ENCODE assay signal across 21 cellular contexts in genomic region chr3:153172796-153173757, GRCh38. TPM values are rescaled to one million over a fixed set of nuclear protein-coding genes. Genes with fewer than 3 reads are reported as not detected.
DNase-seq lines count a peak whose midpoint lies in the region; ATAC-seq and TF ChIP-seq lines count a peak whose summit lies in the region.
"Had no signal": no experiment of that assay in that cellular context is flagged by ENCODE, and none has a peak within 500 bp of the region (broad histone marks: within the 10 kb centered on the region; RNA-seq: fewer than 3 reads in every experiment).

No MANE protein-coding gene starts in this region.

- no peak overlapping the region for H3K9ac ChIP-seq in DND-41 (ENCODE audit: low read depth, low read length)
- H3K9ac ChIP-seq: parathyroid adenoma, SK-N-SH had no signal

- TF ChIP-seq CTCF in DND-41 (IDR thresholded peaks at IDR 0.05; ENCODE audit: borderline replicate concordance, extremely low read depth, low read length, poor library complexity, severe bottlenecking) (no peak), mesothelial cell of epicardium (IDR thresholded peaks at IDR 0.05; ENCODE audit: unreplicated experiment) (no peak)

- no peak overlapping the region for H3K27ac ChIP-seq in DND-41 (ENCODE audit: low read length)
- H3K27ac ChIP-seq in naive thymus-derived CD4-positive, alpha-beta T cell (ENCODE audit: low read depth, low read length), result no peak overlapping the region
- H3K27ac ChIP-seq: adrenal gland, parathyroid adenoma, tibial artery had no signal

- peaks cover 23% of the 10 kb centered on the region for H3K36me3 Mint-ChIP-seq in effector memory CD8-positive, alpha-beta T cell (ENCODE audit: insufficient read depth)
- H3K36me3 Mint-ChIP-seq in naive thymus-derived CD4-positive, alpha-beta T cell, result peaks cover 0 to 14% (median 8%) of the 10 kb centered on the region in 5 donors
- peaks cover 2% of the 10 kb centered on the region for H3K36me3 Mint-ChIP-seq in mesothelial cell of epicardium

- H3K4me1 Mint-ChIP-seq in effector memory CD8-positive, alpha-beta T cell (ENCODE audit: low read depth in 2 of 2), result peaks cover 18 to 40% of the 10 kb centered on the region in 2 donors
- H3K4me1 Mint-ChIP-seq in naive thymus-derived CD4-positive, alpha-beta T cell, result peaks cover 5 to 39% (median 24%) of the 10 kb centered on the region in 7 donors
- no peaks in the 10 kb centered on the region for H3K4me1 Mint-ChIP-seq in mesothelial cell of epicardium
- H3K4me1 Mint-ChIP-seq: stimulated activated memory B cell treated with anti-CD40 and anti-IgM and Interleukin-4, amounts not matched to agents 10 μg/mL and 1 μg/mL and 100 μg/mL, for 72 hours had no signal

- peak overlapping the region in 1 of 2 donors; percentile 30 for H3K4me3 Mint-ChIP-seq in effector memory CD8-positive, alpha-beta T cell
- no peak overlapping the region for H3K4me3 Mint-ChIP-seq in naive thymus-derived CD4-positive, alpha-beta T cell
- no peak overlapping the region for H3K4me3 Mint-ChIP-seq in mesothelial cell of epicardium
- H3K4me3 Mint-ChIP-seq: stimulated activated memory B cell treated with anti-CD40 and anti-IgM and Interleukin-4, amounts not matched to agents 10 μg/mL and 1 μg/mL and 100 μg/mL, for 72 hours had no signal

- no peaks in the 10 kb centered on the region for H3K9me3 ChIP-seq in DND-41 (ENCODE audit: insufficient read depth, low read length, severe bottlenecking)
- no peaks in the 10 kb centered on the region for H3K9me3 ChIP-seq in naive thymus-derived CD4-positive, alpha-beta T cell (ENCODE audit: control insufficient read depth in 2 of 3, low read length in 3 of 3)
- H3K9me3 ChIP-seq: adrenal gland, tibial artery had no signal

- no peaks in the 10 kb centered on the region for H3K9me3 Mint-ChIP-seq in effector memory CD8-positive, alpha-beta T cell
- H3K9me3 Mint-ChIP-seq in naive thymus-derived CD4-positive, alpha-beta T cell, result peaks cover 0 to 4% (median 0%) of the 10 kb centered on the region in 11 donors
- peaks cover 10% of the 10 kb centered on the region for H3K9me3 Mint-ChIP-seq in mesothelial cell of epicardium
- H3K9me3 Mint-ChIP-seq: stimulated activated memory B cell treated with anti-CD40 and anti-IgM and Interleukin-4, amounts not matched to agents 10 μg/mL and 1 μg/mL and 100 μg/mL, for 72 hours had no signal

- DNase-seq in DND-41 (no peak), NCI-H69 (lab: John Stamatoyannopoulos, UW) (peak; percentile 4), mesothelial cell of epicardium (ENCODE audit: low spot score in 2 of 2, unreplicated experiment in 2 of 2) (no peak)
- no peak for DNase-seq in effector memory CD8-positive, alpha-beta T cell
- no peak for DNase-seq in naive thymus-derived CD4-positive, alpha-beta T cell
- DNase-seq: activated effector memory CD4-positive, alpha-beta T cell treated with Interleukin-2 at 50 U/mL for 16 hours; adrenal gland; central memory CD4-positive, alpha-beta T cell; DMS 273 treated with DMSO at 0.1 percent for 48 hours; effector CD4-positive, alpha-beta T cell; GDM1; KBM-7; NCI-H187 treated with DMSO at 0.1 percent for 48 hours; NCI-H446; SK-N-SH; tibial artery had no signal

- no peaks in the 10 kb centered on the region for H3K27me3 Mint-ChIP-seq in effector memory CD8-positive, alpha-beta T cell
- no peaks in the 10 kb centered on the region for H3K27me3 Mint-ChIP-seq in naive thymus-derived CD4-positive, alpha-beta T cell
- H3K27me3 Mint-ChIP-seq in mesothelial cell of epicardium (ENCODE audit: low read depth), result no peaks in the 10 kb centered on the region
- H3K27me3 Mint-ChIP-seq: stimulated activated memory B cell treated with anti-CD40 and anti-IgM and Interleukin-4, amounts not matched to agents 10 μg/mL and 1 μg/mL and 100 μg/mL, for 72 hours had no signal

- POLR2A ChIA-PET in naive thymus-derived CD4-positive, alpha-beta T cell (lab: Charles Lee), result interaction anchor here (0.7 to 2.8 kb wide), 3 partner anchors 11 to 16 kb away, joined by 3 to 19 read pairs (median 17); partner anchors contain the start of gene RAP2B

- H3K27ac Mint-ChIP-seq in effector memory CD8-positive, alpha-beta T cell, result peak overlapping the region; percentile 16 to 64
- H3K27ac Mint-ChIP-seq in naive thymus-derived CD4-positive, alpha-beta T cell, result peak overlapping the region in 5 of 9 donors; percentile 7 to 54 (median 21)
- no peak overlapping the region for H3K27ac Mint-ChIP-seq in mesothelial cell of epicardium
- H3K27ac Mint-ChIP-seq: stimulated activated memory B cell treated with anti-CD40 and anti-IgM and Interleukin-4, amounts not matched to agents 10 μg/mL and 1 μg/mL and 100 μg/mL, for 72 hours had no signal

- H2AFZ ChIP-seq in DND-41 (ENCODE audit: low read depth, low read length), result no peak overlapping the region
- H2AFZ ChIP-seq: parathyroid adenoma had no signal

- CTCF ChIA-PET in naive thymus-derived CD4-positive, alpha-beta T cell (lab: Charles Lee), result interaction anchor here (0.6 to 2.3 kb wide), 3 partner anchors 12 to 418 kb away, joined by 3 to 9 read pairs (median 6); no protein-coding TSS in a partner anchor

- H4K20me1 ChIP-seq in DND-41 (ENCODE audit: insufficient read depth, low read length), result no peaks in the 10 kb centered on the region

- H3K4me2 ChIP-seq in DND-41 (ENCODE audit: insufficient read depth, low read length), result no peak overlapping the region
- H3K4me2 ChIP-seq: SK-N-SH had no signal

- ATAC-seq in DND-41 (ENCODE audit: insufficient read depth, low read depth) (peak; percentile 48; the same call in 2 of the 3 replicates), HG03280 (IDR thresholded peaks at IDR 0.05; ENCODE audit: unreplicated experiment) (no peak), GM18519 (IDR thresholded peaks at IDR 0.05; ENCODE audit: low FRiP score, unreplicated experiment) (no peak)
- ATAC-seq in effector memory CD8-positive, alpha-beta T cell (replicated peaks), result no peak
- no peak for ATAC-seq in naive thymus-derived CD4-positive, alpha-beta T cell
- ATAC-seq: sciatic nerve; stimulated activated memory B cell treated with anti-CD40 and anti-IgM and Interleukin-4, amounts not matched to agents 10 μg/mL and 1 μg/mL and 100 μg/mL, for 72 hours had no signal

- no peaks in the 10 kb centered on the region for H3K27me3 ChIP-seq in DND-41 (ENCODE audit: insufficient read depth, low read length, poor library complexity)
- no peaks in the 10 kb centered on the region for H3K27me3 ChIP-seq in naive thymus-derived CD4-positive, alpha-beta T cell (ENCODE audit: control insufficient read depth in 2 of 2, insufficient read depth in 2 of 2, low read length in 2 of 2)
- H3K27me3 ChIP-seq: adrenal gland, tibial artery had no signal

- H3K36me3 ChIP-seq in DND-41 (ENCODE audit: insufficient read depth, low read length), result no peaks in the 10 kb centered on the region
- no peaks in the 10 kb centered on the region for H3K36me3 ChIP-seq in naive thymus-derived CD4-positive, alpha-beta T cell (ENCODE audit: control insufficient read depth in 2 of 3, insufficient read depth in 3 of 3, low read length in 3 of 3)
- H3K36me3 ChIP-seq: adrenal gland had no signal

- intact Hi-C loops in naive thymus-derived CD4-positive, alpha-beta T cell (cut with micrococcal nuclease), result no loop called here

- H3K79me2 ChIP-seq in DND-41 (ENCODE audit: insufficient read depth, low read length), result no peaks in the 10 kb centered on the region
- H3K79me2 ChIP-seq: parathyroid adenoma had no signal

- H3K4me3 ChIP-seq in DND-41 (ENCODE audit: low read depth in 1 of 2, low read length in 2 of 2), result no peak overlapping the region
- H3K4me3 ChIP-seq in naive thymus-derived CD4-positive, alpha-beta T cell (ENCODE audit: low read length), result no peak overlapping the region
- H3K4me3 ChIP-seq: adrenal gland, tibial artery had no signal

- no peaks in the 10 kb centered on the region for H3K4me1 ChIP-seq in DND-41 (ENCODE audit: insufficient read depth, low read length)
- peaks cover 0 to under 1% of the 10 kb centered on the region in 2 donors for H3K4me1 ChIP-seq in naive thymus-derived CD4-positive, alpha-beta T cell (ENCODE audit: control insufficient read depth in 2 of 2, insufficient read depth in 2 of 2, low read length in 2 of 2)
- H3K4me1 ChIP-seq: adrenal gland, parathyroid adenoma, tibial artery had no signal

RNA-seq across cellular contexts. Expression of gene RAP2B, which starts 11.1 kb away (rescaled TPM):
- 10 to 100 TPM; 16.8 to 30.3 (median 27.4) TPM for total RNA-seq in naive thymus-derived CD4-positive, alpha-beta T cell
- 10 to 100 TPM; 10.6 to 11.0 TPM for polyA plus RNA-seq in naive thymus-derived CD4-positive, alpha-beta T cell
- total RNA-seq in mesothelial cell of epicardium, result 15.2 to 16.2 TPM (median 15.4 TPM) in 3 replicates
